13 cellular contexts compared by ENCODE assay signal in genomic region chr13:73465629-73465974, GRCh38.
A peak's percentile ranks its signal among the peaks of the same experiment; 100 is the strongest.
DNase-seq lines count a peak whose midpoint lies in the region; ATAC-seq, FAIRE-seq and TF ChIP-seq lines count a peak whose summit lies in the region.
"Had no signal": no experiment of that assay in that cellular context is flagged by ENCODE, and none has a peak within 500 bp of the region (broad histone marks: within the 10 kb centered on the region; RNA-seq: fewer than 3 reads in every experiment).

No MANE protein-coding gene starts in this region.

- H3K4me3 ChIP-seq in pancreas (no peak overlapping the region), stomach (no peak overlapping the region), endodermal cell (ENCODE audit: low read length) (no peak overlapping the region)
- H3K4me3 ChIP-seq: BLaER1, upper lobe of right lung had no signal

- WGBS in pancreas, 2 donors: 27 to 30% methylated on average over 3 of the region's 3 CpGs
- 34 to 49% (median 38%) methylated on average over 3 of the region's 3 CpGs for WGBS in stomach, 5 donors
- WGBS in endodermal cell (ENCODE audit: insufficient coverage in 1 of 2, insufficient read length in 1 of 2), 2 experiments: 89% methylated on average over 3 of the region's 3 CpGs; no CpG with 5 or more reads in 1 of the 2 experiments

- H3K4me1 ChIP-seq in pancreas (no peaks in the 10 kb centered on the region), stomach (no peaks in the 10 kb centered on the region), endodermal cell (ENCODE audit: control insufficient read depth, insufficient read depth, low read length) (no peaks in the 10 kb centered on the region)
- H3K4me1 ChIP-seq: BLaER1, upper lobe of right lung had no signal

- H3K36me3 ChIP-seq in pancreas (no peaks in the 10 kb centered on the region), stomach (no peaks in the 10 kb centered on the region), endodermal cell (ENCODE audit: control insufficient read depth, insufficient read depth, low read length) (no peaks in the 10 kb centered on the region)
- H3K36me3 ChIP-seq: BLaER1, upper lobe of right lung had no signal

- no peaks in the 10 kb centered on the region for H3K27me3 Mint-ChIP-seq in endodermal cell (ENCODE audit: insufficient read depth)

- no peak overlapping the region for H3K4me3 Mint-ChIP-seq in endodermal cell

- TF ChIP-seq EP300 in stomach (IDR thresholded peaks at IDR 0.05): no peak

- H3K27me3 ChIP-seq in pancreas: no peaks in the 10 kb centered on the region
- H3K27me3 ChIP-seq in stomach: no peaks in the 10 kb centered on the region
- no peaks in the 10 kb centered on the region for H3K27me3 ChIP-seq in endodermal cell (ENCODE audit: control insufficient read depth, insufficient read depth, low read length, poor library complexity, severe bottlenecking)
- H3K27me3 ChIP-seq: BLaER1, upper lobe of right lung had no signal

- H3K27ac ChIP-seq in pancreas (no peak overlapping the region), stomach (no peak overlapping the region), endodermal cell (ENCODE audit: low read depth, low read length) (no peak overlapping the region)
- H3K27ac ChIP-seq: BLaER1, upper lobe of right lung had no signal

- H3K9me3 ChIP-seq in pancreas (no peaks in the 10 kb centered on the region), stomach (peaks cover 0 to under 1% (median 0%) of the 10 kb centered on the region in 4 donors), endodermal cell (ENCODE audit: control insufficient read depth, low read length) (no peaks in the 10 kb centered on the region)
- H3K9me3 ChIP-seq: BLaER1, upper lobe of right lung had no signal

- no peaks in the 10 kb centered on the region for H3K36me3 Mint-ChIP-seq in endodermal cell (ENCODE audit: low read depth)

- intact Hi-C loops in pancreas (cut with DNase I) (no loop called here), stomach (cut with DNase I; ENCODE audit: low total_unique reads) (no loop called here)

- TF ChIP-seq CTCF in pancreas (IDR thresholded peaks at IDR 0.05) (no peak), stomach (IDR thresholded peaks at IDR 0.05) (no peak), endodermal cell (conservative IDR thresholded peaks at IDR 0.05) (no peak)

- peaks cover 8% of the 10 kb centered on the region for H3K4me1 Mint-ChIP-seq in endodermal cell

- TF ChIP-seq POLR2A in erythroblast (IDR thresholded peaks at IDR 0.05; ENCODE audit: low read length) (peak; percentile 26), stomach (IDR thresholded peaks at IDR 0.05) (no peak)

- no peak overlapping the region for H3K9ac ChIP-seq in endodermal cell (ENCODE audit: extremely low read depth, low read length, poor library complexity, severe bottlenecking)
- H3K9ac ChIP-seq: BLaER1 had no signal

- ATAC-seq in pancreas: peak in 3 of 4 donors; percentile 17 to 32 (median 20)
- ATAC-seq: upper lobe of right lung had no signal

- DNase-seq in EL: peak; percentile 55
- DNase-seq in RKO (ENCODE audit: low spot score): peak; percentile 12
- DNase-seq in erythroblast (lab: John Stamatoyannopoulos, UW): peak; percentile 87
- no peak for DNase-seq in pancreas
- DNase-seq in NCI-H128 (lab: John Stamatoyannopoulos, UW; ENCODE audit: unreplicated experiment): no peak
- DNase-seq in NOMO-1 treated with DMSO at 0.1 percent for 48 hours (lab: John Stamatoyannopoulos, UW; ENCODE audit: unreplicated experiment): no peak
- DNase-seq in stomach: no peak
- DNase-seq in endodermal cell: no peak
- DNase-seq: KG1, T-helper 9 cell, upper lobe of right lung had no signal

- FAIRE-seq in pancreas (lab: Jason Lieb, UNC): peak; percentile 81
- FAIRE-seq: H1 had no signal

- no peak overlapping the region for H3K27ac Mint-ChIP-seq in endodermal cell

- H3K9me3 Mint-ChIP-seq in endodermal cell: no peaks in the 10 kb centered on the region

Comparison
In these comparisons a context has a peak if more than half of its experiments do, and no peak if none do; other contexts are left out.
1. DNase-seq: peak in EL (single experiment), RKO (single experiment) and erythroblast (2 of 2); none in pancreas (0 of 6), NCI-H128 (single experiment), NOMO-1 treated with DMSO at 0.1 percent for 48 hours (single experiment), stomach (single experiment) and endodermal cell (single experiment).